In genomic region chr7:36686499-36686898, GRCh38 we compare ENCODE assay signal across 12 cellular contexts. TPM values are rescaled to one million over a fixed set of nuclear protein-coding genes. Genes with fewer than 3 reads are reported as not detected.
A peak's percentile ranks its signal among the peaks of the same experiment; 100 is the strongest.
DNase-seq lines count a peak whose midpoint lies in the region; ATAC-seq and TF ChIP-seq lines count a peak whose summit lies in the region.
"Had no signal": no experiment of that assay in that cellular context is flagged by ENCODE, and none has a peak within 500 bp of the region (broad histone marks: within the 10 kb centered on the region; RNA-seq: fewer than 3 reads in every experiment).

No MANE protein-coding gene starts in this region.

- TF ChIP-seq CTCF in HCT116 (IDR thresholded peaks at IDR 0.05 in 2 of 3, conservative IDR thresholded peaks at IDR 0.05 in 1 of 3; ENCODE audit: borderline replicate concordance in 1 of 3, insufficient read depth in 1 of 3, low read depth in 2 of 3, low read length in 2 of 3) = no peak

- no peaks in the 10 kb centered on the region for H3K9me2 ChIP-seq in HCT116 (ENCODE audit: insufficient read depth)

- CTCF ChIA-PET in HCT116 (lab: Charles Lee) = no interaction called here

- ATAC-seq in HCT116 (peak; percentile 38; the same call in 1 of the 2 replicates), left ventricle myocardium superior (no peak), GM19035 (IDR thresholded peaks at IDR 0.05; ENCODE audit: unreplicated experiment) (no peak), GM21723 (IDR thresholded peaks at IDR 0.05; ENCODE audit: unreplicated experiment) (no peak)
- ATAC-seq: gastrocnemius medialis had no signal

- peaks cover 0 to 9% of the 10 kb centered on the region in 2 experiments; a peak in 2 of 4 replicates for H3K4me1 ChIP-seq in HCT116 (ENCODE audit: control insufficient read depth in 1 of 2, insufficient read depth in 2 of 2, low read length in 2 of 2)
- H3K4me1 ChIP-seq in effector memory CD4-positive, alpha-beta T cell (ENCODE audit: control insufficient read depth, insufficient read depth, low read length, poor library complexity, severe bottlenecking) = no peaks in the 10 kb centered on the region
- H3K4me1 ChIP-seq: gastrocnemius medialis, upper lobe of left lung had no signal

- TF ChIP-seq POLR2A in HCT116 (IDR thresholded peaks at IDR 0.05; ENCODE audit: borderline replicate concordance, extremely low read depth, insufficient read depth, insufficient read length) = no peak

- intact Hi-C loops in HCT116 (cut with micrococcal nuclease) (no loop called here), left ventricle myocardium superior (cut with micrococcal nuclease) (no loop called here)

- peak overlapping the region; percentile 29 for H3K4me2 ChIP-seq in HCT116 (ENCODE audit: low read length)
- H3K4me2 ChIP-seq: neural progenitor cell had no signal

- H3K27ac ChIP-seq in HCT116 (ENCODE audit: low read depth, low read length) = no peak overlapping the region
- no peak overlapping the region for H3K27ac ChIP-seq in effector memory CD4-positive, alpha-beta T cell (ENCODE audit: insufficient read depth, low read length, poor library complexity, severe bottlenecking)
- H3K27ac ChIP-seq: gastrocnemius medialis, neural progenitor cell, upper lobe of left lung had no signal

- no peak overlapping the region for H3K4me3 ChIP-seq in HCT116 (replicated peaks in 1 of 2; ENCODE audit: low read depth in 1 of 2, low read length in 2 of 2)
- H3K4me3 ChIP-seq in effector memory CD4-positive, alpha-beta T cell (ENCODE audit: insufficient read depth, low read depth, low read length, poor library complexity, severe bottlenecking) = no peak overlapping the region
- H3K4me3 ChIP-seq: gastrocnemius medialis, neural progenitor cell, upper lobe of left lung had no signal

- no peaks in the 10 kb centered on the region for H3K27me3 ChIP-seq in HCT116 (ENCODE audit: insufficient read depth, low read length)
- no peaks in the 10 kb centered on the region for H3K27me3 ChIP-seq in effector memory CD4-positive, alpha-beta T cell (replicated peaks; ENCODE audit: control insufficient read depth, insufficient read depth, low read length, poor library complexity, severe bottlenecking)
- H3K27me3 ChIP-seq: gastrocnemius medialis, neural progenitor cell, upper lobe of left lung had no signal

- H3K79me2 ChIP-seq in HCT116 (ENCODE audit: insufficient read depth, low read length) = no peaks in the 10 kb centered on the region

- no peaks in the 10 kb centered on the region for H3K9me3 ChIP-seq in HCT116 (ENCODE audit: control insufficient read depth in 1 of 2, insufficient read depth in 1 of 2, low read depth in 1 of 2, low read length in 2 of 2)
- no peaks in the 10 kb centered on the region for H3K9me3 ChIP-seq in effector memory CD4-positive, alpha-beta T cell (ENCODE audit: control insufficient read depth, low read length)
- H3K9me3 ChIP-seq: gastrocnemius medialis, upper lobe of left lung had no signal

- TF ChIP-seq RAD21 in HCT116 (IDR thresholded peaks at IDR 0.05; ENCODE audit: low read depth) = no peak

- POLR2A ChIA-PET in HCT116 (lab: Charles Lee) = no interaction called here

- H3K9ac ChIP-seq in HCT116 (ENCODE audit: low read length) = no peak overlapping the region
- H3K9ac ChIP-seq: neural progenitor cell had no signal

- no peaks in the 10 kb centered on the region for H4K20me1 ChIP-seq in HCT116 (ENCODE audit: insufficient read depth)

- no TSS peak for BruUV-seq in HCT116 (replicated peaks; lab: Mats Ljungman, UMichigan)

- DNase-seq in HCT116 (ENCODE audit: low read depth, low spot score) = peak; percentile 19
- DNase-seq in activated CD4-positive, alpha-beta T cell treated with anti-CD3 and anti-CD28 coated beads, Interleukin-2, amount 50 U/mL, for 4 hours = peak; percentile 16 to 20
- peak in 2 of 3 donors; percentile 4 to 9 for DNase-seq in effector memory CD4-positive, alpha-beta T cell
- DNase-seq in stimulated activated CD4-positive, alpha-beta T cell treated with anti-CD3 and anti-CD28 coated beads, Interleukin-4, amount 100 ng/mL, for 4 hours = peak; percentile 37 to 49
- DNase-seq in left ventricle myocardium superior = no peak
- DNase-seq in effector CD8-positive, alpha-beta T cell (lab: John Stamatoyannopoulos, UW) = no peak
- DNase-seq: activated B cell treated with CpG ODN at 0.5 μM for 24 hours, gastrocnemius medialis had no signal

- no peaks in the 10 kb centered on the region for H3K36me3 ChIP-seq in HCT116 (ENCODE audit: control insufficient read depth in 1 of 2, insufficient read depth in 2 of 2, low read length in 2 of 2)
- H3K36me3 ChIP-seq in effector memory CD4-positive, alpha-beta T cell (ENCODE audit: control insufficient read depth, insufficient read depth, low read length) = no peaks in the 10 kb centered on the region
- H3K36me3 ChIP-seq: gastrocnemius medialis, neural progenitor cell, upper lobe of left lung had no signal

- H2AFZ ChIP-seq in HCT116 (ENCODE audit: low read depth, low read length, poor library complexity, severe bottlenecking) = no peak overlapping the region
- H2AFZ ChIP-seq: neural progenitor cell had no signal

- RAD21 ChIA-PET in HCT116 (lab: Charles Lee; ENCODE audit: low non-redundant PET in 1 of 2, low total read pairs in 2 of 2, uncharacterized antibody in 2 of 2, unreplicated experiment in 2 of 2) = no interaction called here

TF ChIP-seq in HCT116, 20 proteins besides CTCF, POLR2A, EP300 and RAD21:
- TF ChIP-seq JUND (IDR thresholded peaks at IDR 0.05) = peak; percentile 55
- peak; percentile 68 for TF ChIP-seq FOSL1 (IDR thresholded peaks at IDR 0.05; ENCODE audit: low read depth)
- 0 out of 2 replicates have a peak, but pooled peaks have one; percentile 38 for TF ChIP-seq SP1 (IDR thresholded peaks at IDR 0.05; ENCODE audit: low read depth)
- TF ChIP-seq REST (IDR thresholded peaks at IDR 0.05; ENCODE audit: low read depth) = no peak

RNA-seq across cellular contexts. Expression of gene AOAH, which starts 37.8 kb away (rescaled TPM):
- total RNA-seq in HCT116 (2021; ENCODE audit: unreplicated experiment) (1.1 TPM), left ventricle myocardium superior (2.4 TPM)
- polyA plus RNA-seq in HCT116 (2012) = 0.37 and 0.46 TPM in 2 replicates

Comparison
In these comparisons a context has a peak if more than half of its experiments do, and no peak if none do; other contexts are left out.
1. DNase-seq: peak in HCT116 (single experiment), activated CD4-positive, alpha-beta T cell treated with anti-CD3 and anti-CD28 coated beads, Interleukin-2, amount 50 U/mL, for 4 hours (2 of 2), effector memory CD4-positive, alpha-beta T cell (2 of 3) and stimulated activated CD4-positive, alpha-beta T cell treated with anti-CD3 and anti-CD28 coated beads, Interleukin-4, amount 100 ng/mL, for 4 hours (2 of 2); none in left ventricle myocardium superior (single experiment) and effector CD8-positive, alpha-beta T cell (single experiment).